Comparison of ENCODE assay signal across 8 cellular contexts in genomic region chr1:167599839-167600581, GRCh38. TPM values are rescaled to one million over a fixed set of nuclear protein-coding genes. Genes with fewer than 3 reads are reported as not detected.
DNase-seq lines count a peak whose midpoint lies in the region; ATAC-seq and TF ChIP-seq lines count a peak whose summit lies in the region.

No MANE protein-coding gene starts in this region.

- no peak overlapping the region for H2BK5ac ChIP-seq in mesendoderm (ENCODE audit: low read length)

- H3K23ac ChIP-seq in mesendoderm (ENCODE audit: low read length) = no peak overlapping the region

- intact Hi-C loops in aorta (cut with DNase I) = loop anchor here (1.0 to 5.0 kb wide), 2 partner anchors 88 to 202 kb away; no protein-coding TSS in a partner anchor

- H3K9me3 ChIP-seq in aorta (ENCODE audit: control insufficient read depth, low read length) = no peaks in the 10 kb centered on the region

- no peak overlapping the region for H3K9ac ChIP-seq in mesendoderm (ENCODE audit: low read length)

- no peak overlapping the region for H3K18ac ChIP-seq in mesendoderm (ENCODE audit: low read length)

- no peak overlapping the region for H2AK5ac ChIP-seq in mesendoderm (ENCODE audit: low read length)

- H3K4me2 ChIP-seq in mesendoderm (ENCODE audit: low read length) = no peak overlapping the region

- H3K79me1 ChIP-seq in mesendoderm (ENCODE audit: low read length) = no peaks in the 10 kb centered on the region

- peak; percentile 48 for DNase-seq in EL
- peak; percentile 63 for DNase-seq in SW480 (ENCODE audit: low spot score)
- DNase-seq in coronary artery (ENCODE audit: low spot score) = no peak
- DNase-seq in mesendoderm = peak; percentile 65
- DNase-seq in aorta = peak in 1 of 2 donors; percentile 59
- no peak for DNase-seq in HK-2 (ENCODE audit: unreplicated experiment)

- no peaks in the 10 kb centered on the region for H3K36me3 ChIP-seq in mesendoderm (ENCODE audit: control insufficient read depth, insufficient read depth, low read length)
- no peaks in the 10 kb centered on the region for H3K36me3 ChIP-seq in aorta (ENCODE audit: control insufficient read depth in 1 of 2, insufficient read depth in 2 of 2, low read length in 1 of 2)

- peak; percentile 68 for ATAC-seq in GM19467 (IDR thresholded peaks at IDR 0.05; ENCODE audit: unreplicated experiment)
- peak; percentile 53 for ATAC-seq in HG03571 (IDR thresholded peaks at IDR 0.05; ENCODE audit: unreplicated experiment)
- peak; percentile 83 for ATAC-seq in aorta (ENCODE audit: low FRiP score)

- H3K27ac ChIP-seq in coronary artery (no peak overlapping the region), mesendoderm (ENCODE audit: low read depth, low read length) (no peak overlapping the region), aorta (ENCODE audit: low read depth in 1 of 2, low read length in 2 of 2) (no peak overlapping the region)

- H3K79me2 ChIP-seq in mesendoderm (ENCODE audit: control insufficient read depth, insufficient read depth, low read length) = no peaks in the 10 kb centered on the region

- H2BK120ac ChIP-seq in mesendoderm (ENCODE audit: low read depth, low read length) = no peak overlapping the region

- H3K27me3 ChIP-seq in mesendoderm (ENCODE audit: insufficient read depth, low read length, poor library complexity) (no peaks in the 10 kb centered on the region), aorta (ENCODE audit: control insufficient read depth in 1 of 2, insufficient read depth in 2 of 2, low read length in 1 of 2) (no peaks in the 10 kb centered on the region)

- H4K8ac ChIP-seq in mesendoderm (ENCODE audit: low read depth, low read length) = no peak overlapping the region

- H3K56ac ChIP-seq in mesendoderm (ENCODE audit: low read length) = peak overlapping the region; percentile 38

- no peak overlapping the region for H3K4ac ChIP-seq in mesendoderm (ENCODE audit: low read depth, low read length)

- no peak overlapping the region for H2BK15ac ChIP-seq in mesendoderm (replicated peaks; ENCODE audit: low read depth)

- H4K5ac ChIP-seq in mesendoderm (ENCODE audit: low read length) = no peak overlapping the region

- no CpG with 5 or more reads among the region's 6 CpGs for WGBS in mesendoderm (ENCODE audit: extremely low coverage, insufficient coverage, low lambda C conversion rate)
- 17 to 18% methylated on average over 6 of the region's 6 CpGs for WGBS in aorta, 2 donors

- peaks cover 3% of the 10 kb centered on the region for H3K4me1 ChIP-seq in mesendoderm (ENCODE audit: control insufficient read depth, low read depth, low read length)
- no peaks in the 10 kb centered on the region for H3K4me1 ChIP-seq in aorta (ENCODE audit: control insufficient read depth in 1 of 2, insufficient read depth in 2 of 2, low read length in 2 of 2)

- peak overlapping the region; percentile 4 for H3K4me3 ChIP-seq in coronary artery
- no peak overlapping the region for H3K4me3 ChIP-seq in mesendoderm (ENCODE audit: low read length)
- H3K4me3 ChIP-seq in aorta (ENCODE audit: low read length in 2 of 2) = no peak overlapping the region

- peak; percentile 18 for TF ChIP-seq CTCF in coronary artery (IDR thresholded peaks at IDR 0.05)

RNA-seq across cellular contexts. Expression of gene RCSD1, which starts 30.0 kb away (rescaled TPM):
- 1.2 TPM for polyA plus RNA-seq in mesendoderm (2013, experiment 1 of 2)
- 1.2 TPM for polyA plus RNA-seq in mesendoderm (2013, experiment 2 of 2)
- total RNA-seq in aorta = 10 to 100 TPM; 11.2 to 17.9 TPM
- polyA plus RNA-seq in aorta = 1 to 10 TPM; 8.7 to 9.9 TPM

RNA-seq across cellular contexts. Expression of gene CREG1, which starts 46.4 kb away (rescaled TPM):
- polyA plus RNA-seq in mesendoderm (2013, experiment 1 of 2) = 28.3 TPM
- 27.9 TPM for polyA plus RNA-seq in mesendoderm (2013, experiment 2 of 2)
- total RNA-seq in aorta = 100 to 1,000 TPM in 1 of 2 donors, 10 to 100 TPM in 1; 92.5 to 127 TPM
- 100 to 1,000 TPM; 101 to 105 TPM for polyA plus RNA-seq in aorta

Comparison
In these comparisons a context has a peak if more than half of its experiments do, and no peak if none do; other contexts are left out.
1. DNase-seq: peak in EL (single experiment), SW480 (single experiment) and mesendoderm (single experiment); none in coronary artery (single experiment) and HK-2 (single experiment).
2. Peak in every context shown above with its lines, with median percentiles within 50 percentile points of each other: ATAC-seq.